In genomic region chr17:17711708-17712141, GRCh38 we compare ENCODE assay signal across 12 cellular contexts. TPM values are rescaled to one million over a fixed set of nuclear protein-coding genes. Genes with fewer than 3 reads are reported as not detected.
DNase-seq lines count a peak whose midpoint lies in the region; ATAC-seq, FAIRE-seq and TF ChIP-seq lines count a peak whose summit lies in the region.
"Had no signal": no experiment of that assay in that cellular context is flagged by ENCODE, and none has a peak within 500 bp of the region (broad histone marks: within the 10 kb centered on the region; RNA-seq: fewer than 3 reads in every experiment).

No MANE protein-coding gene starts in this region.

- H3K27me3 ChIP-seq in A673 (replicated peaks; ENCODE audit: insufficient read depth, low read depth, low read length, poor library complexity), result no peaks in the 10 kb centered on the region
- H3K27me3 ChIP-seq in PC-9 (ENCODE audit: insufficient read depth, low read depth), result no peaks in the 10 kb centered on the region
- no peaks in the 10 kb centered on the region for H3K27me3 ChIP-seq in fibroblast of lung (ENCODE audit: control insufficient read depth, insufficient read depth, low read length)
- no peaks in the 10 kb centered on the region for H3K27me3 ChIP-seq in osteoblast (ENCODE audit: insufficient read depth, low read length)
- H3K27me3 ChIP-seq in small intestine (ENCODE audit: control insufficient read depth in 2 of 2, insufficient read depth in 2 of 2, low read length in 2 of 2), result no peaks in the 10 kb centered on the region

- H3K79me2 ChIP-seq in PC-9 (ENCODE audit: low read depth), result peaks cover 87% of the 10 kb centered on the region
- peaks cover 55% of the 10 kb centered on the region for H3K79me2 ChIP-seq in fibroblast of lung (ENCODE audit: control insufficient read depth, insufficient read depth, low read length)
- peaks cover 83% of the 10 kb centered on the region for H3K79me2 ChIP-seq in osteoblast (ENCODE audit: insufficient read depth, low read length)

- H3K4me1 ChIP-seq in A673 (ENCODE audit: insufficient read depth, low read length, poor library complexity, severe bottlenecking) (peaks cover 41% of the 10 kb centered on the region), PC-9 (replicated peaks; ENCODE audit: insufficient read depth) (peaks cover 40% of the 10 kb centered on the region), fibroblast of lung (ENCODE audit: control insufficient read depth, extremely low read depth, insufficient read depth, low read length) (peaks cover 41% of the 10 kb centered on the region), osteoblast (ENCODE audit: insufficient read depth, low read length) (peaks cover 54% of the 10 kb centered on the region), small intestine (ENCODE audit: control insufficient read depth in 2 of 2, insufficient read depth in 1 of 2, low read depth in 1 of 2, low read length in 1 of 2) (peaks cover 2 to 9% of the 10 kb centered on the region in 2 donors)

- H2AFZ ChIP-seq in PC-9 (no peak overlapping the region), fibroblast of lung (ENCODE audit: low read length) (no peak overlapping the region), osteoblast (ENCODE audit: low read length) (no peak overlapping the region)

- TF ChIP-seq CTCF in A673 (conservative IDR thresholded peaks at IDR 0.05; ENCODE audit: low read depth, low read length) (no peak), PC-9 (conservative IDR thresholded peaks at IDR 0.05) (no peak), fibroblast of lung (conservative IDR thresholded peaks at IDR 0.05 in 1 of 2, IDR thresholded peaks at IDR 0.05 in 1 of 2; ENCODE audit: low read depth in 1 of 2, low read length in 2 of 2) (no peak), osteoblast (IDR thresholded peaks at IDR 0.05; ENCODE audit: extremely low read depth, low read depth, low read length) (no peak)

- 78 to 88% (median 87%) methylated on average over 11 of the region's 11 CpGs for WGBS in small intestine, 3 donors

- H4K20me1 ChIP-seq in PC-9 (ENCODE audit: insufficient read depth), result peaks cover 46% of the 10 kb centered on the region; the same call in 1 of the 2 replicates
- H4K20me1 ChIP-seq in fibroblast of lung (ENCODE audit: control insufficient read depth, extremely low read depth, insufficient read depth, low read length), result no peaks in the 10 kb centered on the region
- H4K20me1 ChIP-seq in osteoblast (ENCODE audit: insufficient read depth, low read length), result peaks cover 17% of the 10 kb centered on the region

- H3K9ac ChIP-seq in fibroblast of lung (ENCODE audit: insufficient read depth, low read length), result peak overlapping the region; percentile 48

- H3K36me3 ChIP-seq in A673 (ENCODE audit: insufficient read depth, low read length, poor library complexity, severe bottlenecking), result no peaks in the 10 kb centered on the region
- no peaks in the 10 kb centered on the region for H3K36me3 ChIP-seq in PC-9 (ENCODE audit: low read depth)
- peaks cover 2% of the 10 kb centered on the region for H3K36me3 ChIP-seq in fibroblast of lung (ENCODE audit: control insufficient read depth, insufficient read depth, low read length)
- no peaks in the 10 kb centered on the region for H3K36me3 ChIP-seq in osteoblast (ENCODE audit: insufficient read depth, low read length)
- no peaks in the 10 kb centered on the region for H3K36me3 ChIP-seq in small intestine (ENCODE audit: control insufficient read depth in 2 of 2, insufficient read depth in 2 of 2, low read length in 2 of 2)

- H3K27ac ChIP-seq in A673 (ENCODE audit: low read depth, low read length, poor library complexity, severe bottlenecking) (peak overlapping the region; percentile 5), PC-9 (peak overlapping the region; percentile 80), fibroblast of lung (ENCODE audit: insufficient read depth, low read length) (peak overlapping the region; percentile 91), osteoblast (ENCODE audit: low read depth, low read length) (peak overlapping the region; percentile 94), small intestine (ENCODE audit: low read depth in 1 of 2, low read length in 1 of 2) (peak overlapping the region in 1 of 2 donors; percentile 80)
- H3K27ac ChIP-seq: psoas muscle had no signal

- H3K4me3 ChIP-seq in A673 (ENCODE audit: low read depth, low read length, poor library complexity, severe bottlenecking) (no peak overlapping the region), PC-9 (peak overlapping the region; percentile 33; the same call in 1 of the 2 replicates), fibroblast of lung (replicated peaks in 1 of 4; ENCODE audit: control extremely low read depth in 1 of 4, insufficient read depth in 1 of 4, low read depth in 3 of 4, low read length in 4 of 4) (no peak overlapping the region), osteoblast (ENCODE audit: insufficient read depth, low read length) (no peak overlapping the region), small intestine (ENCODE audit: low read depth in 1 of 2, low read length in 2 of 2) (no peak overlapping the region)
- H3K4me3 ChIP-seq: psoas muscle had no signal

- intact Hi-C loops in A673 (cut with micrococcal nuclease; ENCODE audit: unreplicated experiment), result no loop called here
- intact Hi-C loops in PC-9 (cut with micrococcal nuclease; ENCODE audit: unreplicated experiment), result loop anchor here (1.0 to 2.0 kb wide), 4 partner anchors 15 to 41 kb away; no protein-coding TSS in a partner anchor

- H3K9me2 ChIP-seq in PC-9 (ENCODE audit: insufficient read depth), result no peaks in the 10 kb centered on the region

- no peak for FAIRE-seq in small intestine (lab: Jason Lieb, UNC)

- no peak for ATAC-seq in HG02884 (IDR thresholded peaks at IDR 0.05; ENCODE audit: unreplicated experiment)
- no peak for ATAC-seq in HG02571 (IDR thresholded peaks at IDR 0.05; ENCODE audit: unreplicated experiment)
- ATAC-seq: psoas muscle had no signal

- H3F3A ChIP-seq in PC-9 (ENCODE audit: insufficient read depth, low read depth), result peaks cover 50% of the 10 kb centered on the region; the same call in 1 of the 2 replicates

- DNase-seq in A673 (ENCODE audit: low spot score), result no peak
- DNase-seq in PC-9, result peak in 1 of 2 experiments; percentile 37
- DNase-seq in fibroblast of lung (ENCODE audit: low read depth in 2 of 2), result peak in 1 of 2 donors; percentile 25
- no peak for DNase-seq in osteoblast (ENCODE audit: insufficient read length, low spot score, missing footprints)
- DNase-seq in NCI-H146 (lab: John Stamatoyannopoulos, UW), result no peak
- DNase-seq in small intestine, result no peak
- DNase-seq: central memory CD4-positive, alpha-beta T cell; NCI-H524 treated with DMSO at 0.1 percent for 48 hours; psoas muscle; T-helper 17 cell had no signal

- H3K9me3 ChIP-seq in A673 (ENCODE audit: low read depth, low read length, poor library complexity, severe bottlenecking) (no peaks in the 10 kb centered on the region), PC-9 (ENCODE audit: insufficient read depth, low read depth) (no peaks in the 10 kb centered on the region), fibroblast of lung (ENCODE audit: control insufficient read depth, insufficient read depth, low read depth, low read length) (no peaks in the 10 kb centered on the region), osteoblast (ENCODE audit: low read depth, low read length) (no peaks in the 10 kb centered on the region), small intestine (ENCODE audit: control insufficient read depth, low read depth) (no peaks in the 10 kb centered on the region)
- H3K9me3 ChIP-seq: psoas muscle had no signal

- POLR2A ChIA-PET in A673 (lab: Charles Lee; ENCODE audit: low non-redundant PET), result no interaction called here
- POLR2A ChIA-PET in PC-9 (lab: Charles Lee; ENCODE audit: unreplicated experiment), result interaction anchor here (0.6 kb wide), 1 partner anchor 33 kb away, joined by 5 read pairs; no protein-coding TSS in a partner anchor

- CTCF ChIA-PET in A673 (lab: Charles Lee), result no interaction called here
- CTCF ChIA-PET in PC-9 (lab: Charles Lee), result interaction anchor here (0.6 kb wide), 1 partner anchor 30 kb away, joined by 3 read pairs; no protein-coding TSS in a partner anchor

- H3K4me2 ChIP-seq in PC-9, result peak overlapping the region; percentile 84
- H3K4me2 ChIP-seq in fibroblast of lung (ENCODE audit: extremely low read depth, insufficient read depth, low read length), result no peak overlapping the region
- no peak overlapping the region for H3K4me2 ChIP-seq in osteoblast (ENCODE audit: insufficient read depth, low read length)

- BruUV-seq in A673 (replicated peaks; lab: Mats Ljungman, UMichigan) (no TSS peak), PC-9 (replicated peaks; lab: Mats Ljungman, UMichigan) (no TSS peak)

RNA-seq across cellular contexts. Expression of gene RAI1, which starts 30.5 kb away (rescaled TPM):
- total RNA-seq in A673 (2021) (46.8 and 58.9 TPM in 2 replicates), PC-9 (2021) (86.3 and 92.9 TPM in 2 replicates), fibroblast of lung (4.1 and 6.6 TPM in 2 replicates), osteoblast (14.4 and 15.6 TPM in 2 replicates)
- polyA plus RNA-seq in fibroblast of lung (2.1 TPM in 2 replicates), small intestine (1 to 10 TPM; 2.4 to 9.3 (median 3.1) TPM)
- 10.3 and 10.4 TPM in 2 replicates for polyA plus RNA-seq in fibroblast of lung (2012)
- polyA minus RNA-seq in fibroblast of lung (ENCODE audit: low replicate concordance), result 9.3 and 9.7 TPM in 2 replicates
